Comparison of ENCODE assay signal across 16 cellular contexts in genomic region chr13:54241719-54242118, GRCh38.
DNase-seq lines count a peak whose midpoint lies in the region; ATAC-seq and TF ChIP-seq lines count a peak whose summit lies in the region.
"Had no signal": no experiment of that assay in that cellular context is flagged by ENCODE, and none has a peak within 500 bp of the region (broad histone marks: within the 10 kb centered on the region; RNA-seq: fewer than 3 reads in every experiment).

No MANE protein-coding gene starts in this region.

- intact Hi-C loops in sciatic nerve (cut with DNase I), result no loop called here

- ATAC-seq in GM21515 (IDR thresholded peaks at IDR 0.05; ENCODE audit: unreplicated experiment) (no peak), sciatic nerve (no peak)
- ATAC-seq in activated naive CD8-positive, alpha-beta T cell treated with anti-CD3 and anti-CD28 coated beads, Interleukin-2, amount 50 U/mL, for 24 hours, result no peak
- ATAC-seq: HCT116 had no signal

- TF ChIP-seq CTCF in retinal pigment epithelial cell (conservative IDR thresholded peaks at IDR 0.05; ENCODE audit: low read depth, low read length), result no peak

- H3K4me3 ChIP-seq in SK-N-MC (no peak overlapping the region), retinal pigment epithelial cell (ENCODE audit: low read length) (no peak overlapping the region)
- H3K4me3 ChIP-seq: suprapubic skin had no signal

- H3K36me3 ChIP-seq in SK-N-MC (ENCODE audit: insufficient read depth, low read length), result no peaks in the 10 kb centered on the region
- H3K36me3 ChIP-seq: suprapubic skin had no signal

- no peak overlapping the region for H3K4me3 Mint-ChIP-seq in activated naive CD8-positive, alpha-beta T cell treated with anti-CD3 and anti-CD28 coated beads, Interleukin-2, amount 50 U/mL, for 24 hours
- H3K4me3 Mint-ChIP-seq: CD4-positive, alpha-beta T cell had no signal

- H3K9me3 ChIP-seq in SK-N-MC (ENCODE audit: low read depth, low read length), result no peaks in the 10 kb centered on the region
- H3K9me3 ChIP-seq: suprapubic skin had no signal

- no peak overlapping the region for H3K27ac ChIP-seq in SK-N-MC
- H3K27ac ChIP-seq: 22Rv1, parathyroid adenoma, suprapubic skin had no signal

- peak; percentile 3 for DNase-seq in NCI-H2029 (lab: John Stamatoyannopoulos, UW)
- no peak for DNase-seq in NCI-H2029 treated with DMSO at 0.1 percent for 48 hours (lab: John Stamatoyannopoulos, UW)
- peak; percentile 94 for DNase-seq in NCI-H2171 (lab: John Stamatoyannopoulos, UW)
- DNase-seq in SK-N-MC (ENCODE audit: low read depth, low spot score), result peak; percentile 28
- DNase-seq in retinal pigment epithelial cell (ENCODE audit: low read depth), result peak; percentile 8
- no peak for DNase-seq in sciatic nerve (ENCODE audit: low spot score)
- no peak for DNase-seq in activated naive CD8-positive, alpha-beta T cell treated with anti-CD3 and anti-CD28 coated beads, Interleukin-2, amount 50 U/mL, for 24 hours
- DNase-seq: activated T-cell treated with anti-CD3 and anti-CD28 coated beads, Interleukin-2, amount 50 U/mL, for 1 hour; CD4-positive, alpha-beta T cell; kidney; stimulated activated CD4-positive, alpha-beta T cell treated with anti-CD3 and anti-CD28 coated beads, Interleukin-12 subunit alpha, Interleukin-12 subunit beta, amount 100 ng/mL, for 4 hours had no signal

- H3K27me3 Mint-ChIP-seq in activated naive CD8-positive, alpha-beta T cell treated with anti-CD3 and anti-CD28 coated beads, Interleukin-2, amount 50 U/mL, for 24 hours, result no peaks in the 10 kb centered on the region
- H3K27me3 Mint-ChIP-seq: CD4-positive, alpha-beta T cell had no signal

- H3K9ac ChIP-seq in SK-N-MC (ENCODE audit: insufficient read length), result no peak overlapping the region
- H3K9ac ChIP-seq: parathyroid adenoma had no signal

- no peaks in the 10 kb centered on the region for H3K36me3 Mint-ChIP-seq in activated naive CD8-positive, alpha-beta T cell treated with anti-CD3 and anti-CD28 coated beads, Interleukin-2, amount 50 U/mL, for 24 hours (ENCODE audit: low read depth)

- H3K4me1 Mint-ChIP-seq in activated naive CD8-positive, alpha-beta T cell treated with anti-CD3 and anti-CD28 coated beads, Interleukin-2, amount 50 U/mL, for 24 hours, result no peaks in the 10 kb centered on the region

- H3K9me3 Mint-ChIP-seq in activated naive CD8-positive, alpha-beta T cell treated with anti-CD3 and anti-CD28 coated beads, Interleukin-2, amount 50 U/mL, for 24 hours, result no peaks in the 10 kb centered on the region

- no peak overlapping the region for H3K27ac Mint-ChIP-seq in activated naive CD8-positive, alpha-beta T cell treated with anti-CD3 and anti-CD28 coated beads, Interleukin-2, amount 50 U/mL, for 24 hours
- H3K27ac Mint-ChIP-seq: CD4-positive, alpha-beta T cell had no signal

Comparison
In these comparisons a context has a peak if more than half of its experiments do, and no peak if none do; other contexts are left out.
1. DNase-seq: peak in NCI-H2029 (single experiment), NCI-H2171 (single experiment), SK-N-MC (single experiment) and retinal pigment epithelial cell (single experiment); none in NCI-H2029 treated with DMSO at 0.1 percent for 48 hours (single experiment), sciatic nerve (single experiment) and activated naive CD8-positive, alpha-beta T cell treated with anti-CD3 and anti-CD28 coated beads, Interleukin-2, amount 50 U/mL, for 24 hours (single experiment).